9 cellular contexts compared by ENCODE assay signal in genomic region chr4:145939241-145939640, GRCh38. TPM values are rescaled to one million over a fixed set of nuclear protein-coding genes. Genes with fewer than 3 reads are reported as not detected.
DNase-seq lines count a peak whose midpoint lies in the region; ATAC-seq and TF ChIP-seq lines count a peak whose summit lies in the region.
"Had no signal": no experiment of that assay in that cellular context is flagged by ENCODE, and none has a peak within 500 bp of the region (broad histone marks: within the 10 kb centered on the region; RNA-seq: fewer than 3 reads in every experiment).

No MANE protein-coding gene starts in this region.

- H3K9me3 ChIP-seq in upper lobe of left lung, result no peaks in the 10 kb centered on the region

- H3K9me3 Mint-ChIP-seq in activated naive CD4-positive, alpha-beta T cell treated with anti-CD3 and anti-CD28 coated beads, Interleukin-2, amount 10 ng/mL, durations not matched to agents 7 days and 5 days, result no peaks in the 10 kb centered on the region
- no peaks in the 10 kb centered on the region for H3K9me3 Mint-ChIP-seq in activated T-helper 17 cell treated with anti-CD3 and anti-CD28 coated beads, Interleukin-2, amount 50 U/mL, for 72 hours

- H3K27me3 ChIP-seq in upper lobe of left lung, result no peaks in the 10 kb centered on the region

- peaks cover 28% of the 10 kb centered on the region for H3K27me3 Mint-ChIP-seq in activated naive CD4-positive, alpha-beta T cell treated with anti-CD3 and anti-CD28 coated beads, Interleukin-2, amount 10 ng/mL, durations not matched to agents 7 days and 5 days
- H3K27me3 Mint-ChIP-seq in activated T-helper 17 cell treated with anti-CD3 and anti-CD28 coated beads, Interleukin-2, amount 50 U/mL, for 72 hours, result no peaks in the 10 kb centered on the region

- no peak for TF ChIP-seq CTCF in upper lobe of left lung (IDR thresholded peaks at IDR 0.05)

- no peak overlapping the region for H3K27ac Mint-ChIP-seq in activated naive CD4-positive, alpha-beta T cell treated with anti-CD3 and anti-CD28 coated beads, Interleukin-2, amount 10 ng/mL, durations not matched to agents 7 days and 5 days
- H3K27ac Mint-ChIP-seq in activated T-helper 17 cell treated with anti-CD3 and anti-CD28 coated beads, Interleukin-2, amount 50 U/mL, for 72 hours, result peak overlapping the region; percentile 90

- peaks cover 7% of the 10 kb centered on the region for H3K36me3 Mint-ChIP-seq in activated naive CD4-positive, alpha-beta T cell treated with anti-CD3 and anti-CD28 coated beads, Interleukin-2, amount 10 ng/mL, durations not matched to agents 7 days and 5 days
- H3K36me3 Mint-ChIP-seq in activated T-helper 17 cell treated with anti-CD3 and anti-CD28 coated beads, Interleukin-2, amount 50 U/mL, for 72 hours (ENCODE audit: low read depth), result peaks cover 27% of the 10 kb centered on the region

- no peak overlapping the region for H3K27ac ChIP-seq in upper lobe of left lung

- DNase-seq in activated naive CD4-positive, alpha-beta T cell treated with anti-CD3 and anti-CD28 coated beads, Interleukin-2, amount 10 ng/mL, durations not matched to agents 7 days and 5 days, result no peak
- no peak for DNase-seq in activated naive CD4-positive, alpha-beta T cell treated with anti-CD3 and anti-CD28 coated beads, Interleukin-2, amount 50 U/mL, for 16 hours
- peak; percentile 56 for DNase-seq in left kidney (ENCODE audit: low read depth, low spot score)
- no peak for DNase-seq in upper lobe of left lung
- no peak for DNase-seq in DMS53 (lab: John Stamatoyannopoulos, UW)
- DNase-seq in NCI-H187 (lab: John Stamatoyannopoulos, UW), result no peak
- DNase-seq in stimulated activated CD4-positive, alpha-beta T cell treated with anti-CD3 and anti-CD28 coated beads, Interleukin-2, amount 100 ng/mL, for 24 hours, result no peak
- DNase-seq: GF-D8 had no signal

- TF ChIP-seq EP300 in upper lobe of left lung (IDR thresholded peaks at IDR 0.05), result no peak

- no peak for TF ChIP-seq POLR2A in upper lobe of left lung (IDR thresholded peaks at IDR 0.05)

- peak overlapping the region in 3 of 4 donors; percentile 55 to 91 (median 85) for H3K4me3 ChIP-seq in upper lobe of left lung

- peaks cover 3 to 15% (median 7%) of the 10 kb centered on the region in 4 donors for H3K4me1 ChIP-seq in upper lobe of left lung

- CTCF ChIA-PET in activated naive CD4-positive, alpha-beta T cell treated with anti-CD3 and anti-CD28 coated beads, Interleukin-2, amount 10 ng/mL, durations not matched to agents 7 days and 5 days (lab: Charles Lee), result interaction anchor here (0.8 kb wide), 1 partner anchor 95 kb away, joined by 4 read pairs; no protein-coding TSS in a partner anchor

- no peaks in the 10 kb centered on the region for H3K36me3 ChIP-seq in upper lobe of left lung

- no peak for ATAC-seq in activated T-helper 17 cell treated with anti-CD3 and anti-CD28 coated beads, Interleukin-2, amount 50 U/mL, for 72 hours (replicated peaks)
- ATAC-seq in upper lobe of left lung (ENCODE audit: low FRiP score in 2 of 2), result no peak

- WGBS in upper lobe of left lung, 2 donors, result 50 to 67% methylated on average over 3 of the region's 3 CpGs

- peak overlapping the region; percentile 98 for H3K4me3 Mint-ChIP-seq in activated naive CD4-positive, alpha-beta T cell treated with anti-CD3 and anti-CD28 coated beads, Interleukin-2, amount 10 ng/mL, durations not matched to agents 7 days and 5 days
- peak overlapping the region; percentile 91 for H3K4me3 Mint-ChIP-seq in activated T-helper 17 cell treated with anti-CD3 and anti-CD28 coated beads, Interleukin-2, amount 50 U/mL, for 72 hours

- peaks cover 27% of the 10 kb centered on the region for H3K4me1 Mint-ChIP-seq in activated naive CD4-positive, alpha-beta T cell treated with anti-CD3 and anti-CD28 coated beads, Interleukin-2, amount 10 ng/mL, durations not matched to agents 7 days and 5 days
- H3K4me1 Mint-ChIP-seq in activated T-helper 17 cell treated with anti-CD3 and anti-CD28 coated beads, Interleukin-2, amount 50 U/mL, for 72 hours, result peaks cover 24% of the 10 kb centered on the region

RNA-seq across cellular contexts. Expression of gene ZNF827, which starts 0.6 kb away (rescaled TPM):
- 10 to 100 TPM; 10.3 to 37.1 TPM for total RNA-seq in activated T-helper 17 cell treated with anti-CD3 and anti-CD28 coated beads, Interleukin-2, amount 50 U/mL, for 72 hours
- total RNA-seq in upper lobe of left lung, result 10 to 100 TPM in 5 of 6 donors, 1 to 10 TPM in 1; 8.1 to 68.1 (median 18.3) TPM
